Comparison of ENCODE assay signal across 8 cellular contexts in genomic region chr1:182615468-182616129, GRCh38. TPM values are rescaled to one million over a fixed set of nuclear protein-coding genes. Genes with fewer than 3 reads are reported as not detected.
DNase-seq lines count a peak whose midpoint lies in the region; ATAC-seq lines count a peak whose summit lies in the region.

No MANE protein-coding gene starts in this region.

- peak overlapping the region; percentile 95 for H2BK120ac ChIP-seq in trophoblast cell (ENCODE audit: insufficient read depth, low read length, poor library complexity)

- peak overlapping the region; percentile 96 for H3K14ac ChIP-seq in trophoblast cell (ENCODE audit: low read length)

- peak overlapping the region; percentile 94 for H2BK5ac ChIP-seq in trophoblast cell (ENCODE audit: low read depth, low read length, poor library complexity)

- H2BK12ac ChIP-seq in trophoblast cell (ENCODE audit: low read length), result peak overlapping the region; percentile 68

- DNase-seq in NCI-H1694 treated with DMSO at 0.1 percent for 48 hours (lab: John Stamatoyannopoulos, UW) (peak; percentile 72), NCI-H1694 (lab: John Stamatoyannopoulos, UW) (no peak), NCI-H510A (lab: John Stamatoyannopoulos, UW) (peak; percentile 55), germinal center (ENCODE audit: low spot score) (peak; percentile 30), trophoblast cell (no peak), HT-29 (ENCODE audit: low spot score) (no peak)
- peak; percentile 79 for DNase-seq in activated effector memory CD4-positive, alpha-beta T cell treated with anti-CD3 and anti-CD28 coated beads, Interleukin-2, amount 50 U/mL, for 16 hours

- peak overlapping the region; percentile 87 for H3K4ac ChIP-seq in trophoblast cell (ENCODE audit: low read depth, low read length)

- ATAC-seq in HG02763 (IDR thresholded peaks at IDR 0.05; ENCODE audit: unreplicated experiment), result peak; percentile 11

- no peak overlapping the region for H3K23ac ChIP-seq in trophoblast cell (ENCODE audit: low read length)

- no peak overlapping the region for H3K4me3 ChIP-seq in trophoblast cell (ENCODE audit: low read depth, low read length)

- peak overlapping the region; percentile 91 for H4K8ac ChIP-seq in trophoblast cell (ENCODE audit: low read depth, low read length)

- no CpG with 5 or more reads among the region's 11 CpGs for WGBS in trophoblast cell (ENCODE audit: extremely low coverage, insufficient coverage, insufficient read length)

- peaks cover 35% of the 10 kb centered on the region for H3K79me1 ChIP-seq in trophoblast cell (ENCODE audit: low read length)

- H3K27ac ChIP-seq in trophoblast cell (ENCODE audit: low read depth, low read length), result peak overlapping the region; percentile 98

- no peak overlapping the region for H4K12ac ChIP-seq in trophoblast cell (ENCODE audit: low read depth, low read length)

- H2AK5ac ChIP-seq in trophoblast cell (ENCODE audit: low read length), result peak overlapping the region; percentile 55

- H3K79me2 ChIP-seq in trophoblast cell (ENCODE audit: control insufficient read depth, insufficient read depth, low read length, poor library complexity), result peaks cover 14% of the 10 kb centered on the region

- peak overlapping the region; percentile 87 for H3K4me2 ChIP-seq in trophoblast cell (ENCODE audit: low read length)

- peak overlapping the region; percentile 91 for H3K18ac ChIP-seq in trophoblast cell (ENCODE audit: low read length)

- peak overlapping the region; percentile 98 for H4K91ac ChIP-seq in trophoblast cell (ENCODE audit: low read depth, low read length)

- H3K9ac ChIP-seq in trophoblast cell (ENCODE audit: low read length), result peak overlapping the region; percentile 57

- no peaks in the 10 kb centered on the region for H3K9me3 ChIP-seq in trophoblast cell (ENCODE audit: insufficient read depth, low read depth, low read length)

- H2AFZ ChIP-seq in trophoblast cell (ENCODE audit: insufficient read depth, low read length, poor library complexity), result peak overlapping the region; percentile 81

- H3K4me1 ChIP-seq in trophoblast cell (ENCODE audit: control insufficient read depth in 1 of 2, insufficient read depth in 2 of 2, low read length in 2 of 2), result peaks cover 37 to 39% of the 10 kb centered on the region in 2 experiments

- no peaks in the 10 kb centered on the region for H3K36me3 ChIP-seq in trophoblast cell (ENCODE audit: control insufficient read depth in 1 of 2, insufficient read depth in 2 of 2, low read length in 2 of 2)

- no peaks in the 10 kb centered on the region for H3K27me3 ChIP-seq in trophoblast cell (ENCODE audit: insufficient read depth, low read length)

RNA-seq across cellular contexts. Expression of gene RGS16, which starts 11.4 kb away (rescaled TPM):
- polyA plus RNA-seq in trophoblast cell (2013), result 138 and 141 TPM in 2 replicates
- 3.1 and 5.1 TPM in 2 replicates for total RNA-seq in HT-29 (2014; rRNA removed; shearing (Covaris generic))

RNA-seq across cellular contexts. Expression of gene RNASEL, which starts 26.5 kb away (rescaled TPM):
- polyA plus RNA-seq in trophoblast cell (2013), result 1.2 and 1.4 TPM in 2 replicates
- 1.6 and 1.9 TPM in 2 replicates for total RNA-seq in HT-29 (2014; rRNA removed; shearing (Covaris generic))

Comparison
In these comparisons a context has a peak if more than half of its experiments do, and no peak if none do; other contexts are left out.
1. DNase-seq: peak in NCI-H1694 treated with DMSO at 0.1 percent for 48 hours (single experiment), NCI-H510A (single experiment), activated effector memory CD4-positive, alpha-beta T cell treated with anti-CD3 and anti-CD28 coated beads, Interleukin-2, amount 50 U/mL, for 16 hours (single experiment) and germinal center (single experiment); none in NCI-H1694 (single experiment), trophoblast cell (0 of 2) and HT-29 (single experiment).